7 cellular contexts compared by ENCODE assay signal in the genomic region with DNA sequence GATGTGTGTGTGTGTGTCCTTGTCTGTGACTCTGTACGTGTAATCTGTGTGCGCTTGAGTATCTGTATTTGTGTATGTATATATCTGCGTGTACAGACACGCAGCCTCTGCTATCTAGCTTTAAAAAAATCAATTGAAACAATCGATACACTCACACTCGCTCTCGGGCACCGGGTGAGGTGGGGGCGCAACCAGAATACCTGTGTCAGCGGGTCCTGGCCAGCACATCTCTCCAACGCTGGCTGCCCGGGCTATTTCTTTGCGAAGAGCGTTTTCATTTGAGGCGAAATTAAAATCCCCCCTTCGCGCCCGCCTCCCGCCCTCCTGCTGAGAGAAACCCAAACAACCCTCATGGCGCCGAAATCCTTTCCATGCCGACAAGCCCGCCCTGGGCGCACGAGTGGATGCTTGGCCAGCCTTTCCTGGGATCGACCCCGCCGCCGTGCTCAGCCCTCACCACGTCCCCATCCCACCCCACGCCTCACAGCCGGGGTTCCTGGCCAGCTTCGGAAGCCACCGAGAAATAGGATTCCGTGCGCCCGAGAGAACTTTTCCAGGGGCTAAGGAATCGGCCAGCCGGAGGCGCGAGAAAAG. TPM values are rescaled to one million over a fixed set of nuclear protein-coding genes. Genes with fewer than 3 reads are reported as not detected.
A peak's percentile ranks its signal among the peaks of the same experiment; 100 is the strongest.
DNase-seq lines count a peak whose midpoint lies in the region; TF ChIP-seq lines count a peak whose summit lies in the region.

No MANE protein-coding gene starts in this region.

- H3K27ac Mint-ChIP-seq in Caco-2 (ENCODE audit: unreplicated experiment) (no peak overlapping the region), HFFc6 (no peak overlapping the region), brain (peak overlapping the region; percentile 35 to 95 (median 87))

- no peaks in the 10 kb centered on the region for H3K9me3 Mint-ChIP-seq in Caco-2 (ENCODE audit: unreplicated experiment)
- no peaks in the 10 kb centered on the region for H3K9me3 Mint-ChIP-seq in HFFc6
- peaks cover 0 to 5% (median 0%) of the 10 kb centered on the region in 5 experiments for H3K9me3 Mint-ChIP-seq in brain

- no peaks in the 10 kb centered on the region for H3K4me1 ChIP-seq in Caco-2
- H3K4me1 ChIP-seq in neuron (ENCODE audit: insufficient read depth, low read length): peaks cover 26% of the 10 kb centered on the region

- H3K27me3 Mint-ChIP-seq in Caco-2 (ENCODE audit: insufficient read depth, unreplicated experiment): peaks cover 31% of the 10 kb centered on the region
- peaks cover 36% of the 10 kb centered on the region for H3K27me3 Mint-ChIP-seq in HFFc6 (ENCODE audit: insufficient read depth)
- H3K27me3 Mint-ChIP-seq in brain: peaks cover 62% of the 10 kb centered on the region

- BruUV-seq in Caco-2 (replicated peaks; lab: Mats Ljungman, UMichigan): no TSS peak

- POLR2A ChIA-PET in Caco-2 (lab: Charles Lee): no interaction called here

- no peak for DNase-seq in Caco-2
- DNase-seq in HFFc6: no peak
- DNase-seq in activated CD4-positive, CD25-positive, alpha-beta regulatory T cell (lab: John Stamatoyannopoulos, UW): no peak
- DNase-seq in HuH-7 (ENCODE audit: low spot score): no peak
- no peak for DNase-seq in T1000 (lab: John Stamatoyannopoulos, UW)

- H3K36me3 Mint-ChIP-seq in Caco-2 (ENCODE audit: insufficient read depth, unreplicated experiment): no peaks in the 10 kb centered on the region
- H3K36me3 Mint-ChIP-seq in HFFc6 (ENCODE audit: low read depth): no peaks in the 10 kb centered on the region
- no peaks in the 10 kb centered on the region for H3K36me3 Mint-ChIP-seq in brain

- H3K36me3 ChIP-seq in Caco-2 (ENCODE audit: control insufficient read depth, insufficient read depth, low read length) (no peaks in the 10 kb centered on the region), neuron (ENCODE audit: insufficient read depth, low read length) (peaks cover 2% of the 10 kb centered on the region)

- H3K9me3 ChIP-seq in Caco-2 (no peaks in the 10 kb centered on the region), neuron (ENCODE audit: low read length) (no peaks in the 10 kb centered on the region)

- H3K4me3 Mint-ChIP-seq in Caco-2 (ENCODE audit: unreplicated experiment): peak overlapping the region; percentile 63
- peak overlapping the region; percentile 48 for H3K4me3 Mint-ChIP-seq in HFFc6
- peak overlapping the region; percentile 90 to 94 (median 94) for H3K4me3 Mint-ChIP-seq in brain

- H3K4me1 Mint-ChIP-seq in Caco-2 (ENCODE audit: low read depth, unreplicated experiment) (no peaks in the 10 kb centered on the region), HFFc6 (ENCODE audit: low read depth) (peaks cover 7% of the 10 kb centered on the region; the same call in 1 of the 2 replicates), brain (peaks cover 53% of the 10 kb centered on the region)

- H3K27me3 ChIP-seq in Caco-2 (replicated peaks; ENCODE audit: control insufficient read depth, insufficient read depth, low read length) (peaks cover 3% of the 10 kb centered on the region), neuron (ENCODE audit: insufficient read depth, low read length) (peaks cover 3% of the 10 kb centered on the region)

- H3K4me3 ChIP-seq in Caco-2 (ENCODE audit: low read depth, low read length): peak overlapping the region; percentile 34
- H3K4me3 ChIP-seq in neuron (ENCODE audit: low read length): peak overlapping the region; percentile 57

- intact Hi-C loops in Caco-2 (cut with micrococcal nuclease; ENCODE audit: unreplicated experiment): no loop called here

- TF ChIP-seq CTCF in Caco-2 (IDR thresholded peaks at IDR 0.05; ENCODE audit: insufficient read depth in 1 of 2, low read depth in 1 of 2, low read length in 1 of 2, severe bottlenecking in 1 of 2, unreplicated experiment in 1 of 2) (no peak), HFFc6 (IDR thresholded peaks at IDR 0.05) (no peak), brain (conservative IDR thresholded peaks at IDR 0.05) (no peak)

- peak overlapping the region; percentile 88 for H2AFZ ChIP-seq in neuron (ENCODE audit: low read depth, low read length)

- CTCF ChIA-PET in Caco-2 (lab: Charles Lee): interaction anchor here (1.6 kb wide), 2 partner anchors 10 to 11 kb away, joined by 3 to 6 read pairs; no protein-coding TSS in a partner anchor

RNA-seq across cellular contexts. Expression of gene ZDHHC22, which starts 1.2 kb away (rescaled TPM):
- not detected in 2 replicates for total RNA-seq in Caco-2 (2022)
- total RNA-seq in HFFc6 (2021; fragmentation: NEBNext Ultra II Directional; extraction: Animal tissue kit (Norgen Biotek cat#: 25700)): not detected
- 30.2 TPM for polyA plus RNA-seq in brain (ENCODE audit: insufficient read depth, low read depth, low replicate concordance)

RNA-seq across cellular contexts. Expression of gene TMEM63C, which starts 41.2 kb away (rescaled TPM):
- 1.3 and 1.4 TPM in 2 replicates for total RNA-seq in Caco-2 (2022)
- under 1 TPM in 1 of 6 experiments, not detected in 5; 0.05 TPM for total RNA-seq in HFFc6 (2021; fragmentation: NEBNext Ultra II Directional; extraction: Animal tissue kit (Norgen Biotek cat#: 25700))
- 53.6 TPM for polyA plus RNA-seq in brain (ENCODE audit: insufficient read depth, low read depth, low replicate concordance)

RNA-seq across cellular contexts. Expression of gene CIPC, which starts 42.4 kb away (rescaled TPM):
- total RNA-seq in Caco-2 (2022): 12.8 and 15.4 TPM in 2 replicates
- total RNA-seq in HFFc6 (2021; fragmentation: NEBNext Ultra II Directional; extraction: Animal tissue kit (Norgen Biotek cat#: 25700)): 10 to 100 TPM in 4 of 6 experiments, 1 to 10 TPM in 2; 9.1 to 12.5 (median 11.5) TPM
- 18.4 TPM for polyA plus RNA-seq in brain (ENCODE audit: insufficient read depth, low read depth, low replicate concordance)

Comparison
In these comparisons a context has a peak if more than half of its experiments do, and no peak if none do; other contexts are left out.
1. H3K27ac Mint-ChIP-seq: peak in brain (5 of 5); none in Caco-2 (single experiment) and HFFc6 (single experiment).
2. Peak in every context shown above with its lines, with median percentiles within 50 percentile points of each other: H3K4me3 Mint-ChIP-seq.